In the genomic region with DNA sequence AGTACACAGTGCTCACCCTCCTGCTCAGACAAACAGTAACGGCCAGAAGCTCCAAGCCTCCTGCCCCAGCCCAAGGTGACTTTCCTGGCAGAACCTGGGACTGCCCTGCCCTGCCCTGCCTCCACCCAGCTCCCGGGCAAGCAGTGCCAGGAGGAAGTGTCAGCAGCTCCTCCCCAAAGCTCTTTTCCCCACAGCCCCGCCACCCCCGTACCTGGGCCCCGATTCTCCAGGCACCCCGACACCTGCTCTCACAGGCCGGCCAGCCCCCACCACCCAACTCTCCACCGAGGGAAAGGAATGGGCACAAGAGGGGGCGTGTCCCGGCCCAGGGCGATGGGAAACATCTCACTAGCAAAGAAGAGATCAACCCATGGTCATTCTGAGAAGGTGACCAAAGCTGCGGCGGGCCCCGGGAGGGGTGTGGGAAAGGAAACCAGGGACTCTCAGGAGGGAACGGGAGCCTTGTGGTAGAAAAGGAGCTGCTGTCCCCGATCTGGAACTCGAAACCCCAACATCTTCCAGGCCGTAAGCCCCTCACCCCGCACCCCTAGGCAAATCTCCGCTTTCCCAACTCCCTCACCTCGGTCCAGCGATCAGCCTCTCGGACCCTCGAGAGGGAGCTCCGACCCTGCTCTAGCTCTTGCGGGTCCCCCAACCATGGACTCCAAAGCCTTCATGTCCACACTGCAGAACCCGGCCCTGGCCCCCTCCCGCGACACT, we compare ENCODE assay signal across 9 cellular contexts. TPM values are rescaled to one million over a fixed set of nuclear protein-coding genes. Genes with fewer than 3 reads are reported as not detected.
DNase-seq lines count a peak whose midpoint lies in the region; ATAC-seq and TF ChIP-seq lines count a peak whose summit lies in the region.
"Had no signal": no experiment of that assay in that cellular context is flagged by ENCODE, and none has a peak within 500 bp of the region (broad histone marks: within the 10 kb centered on the region; RNA-seq: fewer than 3 reads in every experiment).

No MANE protein-coding gene starts in this region.

- no peaks in the 10 kb centered on the region for H3K36me3 Mint-ChIP-seq in activated CD8-positive, alpha-beta T cell treated with anti-CD3 and anti-CD28 coated beads for 36 hours (ENCODE audit: low read depth)
- H3K36me3 Mint-ChIP-seq in activated CD8-positive, alpha-beta T cell treated with anti-CD3 and anti-CD28 coated beads, Interleukin-2, amount 10 ng/mL, durations not matched to agents 7 days and 5 days (ENCODE audit: low read depth) = no peaks in the 10 kb centered on the region
- H3K36me3 Mint-ChIP-seq in type B pancreatic cell = no peaks in the 10 kb centered on the region

- H3K4me1 ChIP-seq in mammary epithelial cell (ENCODE audit: insufficient read depth, low read length) (peaks cover 85% of the 10 kb centered on the region), left lung (peaks cover 59 to 95% of the 10 kb centered on the region in 2 donors)

- H3K9me3 ChIP-seq in mammary epithelial cell (replicated peaks; ENCODE audit: insufficient read depth, low read length) = no peaks in the 10 kb centered on the region
- no peaks in the 10 kb centered on the region for H3K9me3 ChIP-seq in left lung

- 4% methylated on average over 14 of the region's 29 CpGs for WGBS in mammary epithelial cell (ENCODE audit: low coverage, missing lambda C conversion rate)

- no peak overlapping the region for H3K27ac Mint-ChIP-seq in activated CD8-positive, alpha-beta T cell treated with anti-CD3 and anti-CD28 coated beads for 36 hours
- H3K27ac Mint-ChIP-seq in activated CD8-positive, alpha-beta T cell treated with anti-CD3 and anti-CD28 coated beads, Interleukin-2, amount 10 ng/mL, durations not matched to agents 7 days and 5 days = no peak overlapping the region
- peak overlapping the region; percentile 72 for H3K27ac Mint-ChIP-seq in type B pancreatic cell

- peaks cover 3% of the 10 kb centered on the region for H4K20me1 ChIP-seq in mammary epithelial cell (ENCODE audit: insufficient read depth, low read length)

- BruUV-seq in mammary epithelial cell (replicated peaks; lab: Mats Ljungman, UMichigan) = no TSS peak

- no peak overlapping the region for H2AFZ ChIP-seq in mammary epithelial cell (ENCODE audit: low read depth, low read length)

- H3K4me2 ChIP-seq in mammary epithelial cell (ENCODE audit: insufficient read depth, low read depth, low read length) = peak overlapping the region; percentile 93

- ATAC-seq in activated CD8-positive, alpha-beta T cell treated with anti-CD3 and anti-CD28 coated beads for 36 hours = no peak
- ATAC-seq in activated CD8-positive, alpha-beta T cell treated with anti-CD3 and anti-CD28 coated beads, Interleukin-2, amount 10 ng/mL, durations not matched to agents 7 days and 5 days = no peak
- ATAC-seq in left lung (peak; percentile 34), GM18520 (IDR thresholded peaks at IDR 0.05; ENCODE audit: unreplicated experiment) (no peak)

- H3K27me3 Mint-ChIP-seq in activated CD8-positive, alpha-beta T cell treated with anti-CD3 and anti-CD28 coated beads for 36 hours = peaks cover 33% of the 10 kb centered on the region
- peaks cover 58% of the 10 kb centered on the region for H3K27me3 Mint-ChIP-seq in activated CD8-positive, alpha-beta T cell treated with anti-CD3 and anti-CD28 coated beads, Interleukin-2, amount 10 ng/mL, durations not matched to agents 7 days and 5 days (ENCODE audit: low read depth)
- H3K27me3 Mint-ChIP-seq in type B pancreatic cell = no peaks in the 10 kb centered on the region

- peak overlapping the region; percentile 71 for H3K27ac ChIP-seq in mammary epithelial cell (ENCODE audit: insufficient read depth, low read depth, low read length)
- peak overlapping the region; percentile 82 to 87 for H3K27ac ChIP-seq in left lung

- POLR2A ChIA-PET in activated CD8-positive, alpha-beta T cell treated with anti-CD3 and anti-CD28 coated beads for 36 hours (lab: Charles Lee) = no interaction called here
- POLR2A ChIA-PET in activated CD8-positive, alpha-beta T cell treated with anti-CD3 and anti-CD28 coated beads, Interleukin-2, amount 10 ng/mL, durations not matched to agents 7 days and 5 days (lab: Charles Lee) = no interaction called here

- H3K4me3 Mint-ChIP-seq in activated CD8-positive, alpha-beta T cell treated with anti-CD3 and anti-CD28 coated beads for 36 hours = peak overlapping the region; percentile 24
- H3K4me3 Mint-ChIP-seq in activated CD8-positive, alpha-beta T cell treated with anti-CD3 and anti-CD28 coated beads, Interleukin-2, amount 10 ng/mL, durations not matched to agents 7 days and 5 days = no peak overlapping the region
- H3K4me3 Mint-ChIP-seq in type B pancreatic cell = peak overlapping the region; percentile 89

- no peak for DNase-seq in activated CD8-positive, alpha-beta T cell treated with anti-CD3 and anti-CD28 coated beads for 36 hours
- DNase-seq in activated CD8-positive, alpha-beta T cell treated with anti-CD3 and anti-CD28 coated beads, Interleukin-2, amount 10 ng/mL, durations not matched to agents 7 days and 5 days = no peak
- DNase-seq in mammary epithelial cell = no peak
- DNase-seq in left lung = peak; percentile 70 to 84
- no peak for DNase-seq in type B pancreatic cell (ENCODE audit: extremely low spot score, unreplicated experiment)
- DNase-seq in SKM-1 treated with dmso at 0.1 percent for 144 hours (lab: John Stamatoyannopoulos, UW; ENCODE audit: unreplicated experiment) = no peak
- no peak for DNase-seq in SHP77 treated with DMSO at 0.1 percent for 48 hours (lab: John Stamatoyannopoulos, UW)
- DNase-seq: DMS79 had no signal

- dilution Hi-C loops in mammary epithelial cell (cut with HindIII; ENCODE audit: low sequenced_read_pairs) = no loop called here

- no peaks in the 10 kb centered on the region for H3K4me1 Mint-ChIP-seq in activated CD8-positive, alpha-beta T cell treated with anti-CD3 and anti-CD28 coated beads for 36 hours (ENCODE audit: low read depth)
- H3K4me1 Mint-ChIP-seq in activated CD8-positive, alpha-beta T cell treated with anti-CD3 and anti-CD28 coated beads, Interleukin-2, amount 10 ng/mL, durations not matched to agents 7 days and 5 days (ENCODE audit: low read depth) = peaks cover 12% of the 10 kb centered on the region
- H3K4me1 Mint-ChIP-seq in type B pancreatic cell (ENCODE audit: unreplicated experiment) = peaks cover 38% of the 10 kb centered on the region

- intact Hi-C loops in activated CD8-positive, alpha-beta T cell treated with anti-CD3 and anti-CD28 coated beads for 36 hours (cut with micrococcal nuclease) = no loop called here
- intact Hi-C loops in mammary epithelial cell (cut with micrococcal nuclease) (loop anchor here (1.0 kb wide), 1 partner anchor 135 kb away; no protein-coding TSS in a partner anchor), left lung (cut with DNase I) (no loop called here)

- peaks cover 96% of the 10 kb centered on the region for H3K79me2 ChIP-seq in mammary epithelial cell (ENCODE audit: insufficient read depth, low read length)

- H3K9ac ChIP-seq in mammary epithelial cell (ENCODE audit: insufficient read depth, low read length) = peak overlapping the region; percentile 76

- H3K36me3 ChIP-seq in mammary epithelial cell (ENCODE audit: insufficient read depth, low read length) (peaks cover 4% of the 10 kb centered on the region), left lung (no peaks in the 10 kb centered on the region)

- H3K9me3 Mint-ChIP-seq in activated CD8-positive, alpha-beta T cell treated with anti-CD3 and anti-CD28 coated beads for 36 hours = no peaks in the 10 kb centered on the region
- no peaks in the 10 kb centered on the region for H3K9me3 Mint-ChIP-seq in activated CD8-positive, alpha-beta T cell treated with anti-CD3 and anti-CD28 coated beads, Interleukin-2, amount 10 ng/mL, durations not matched to agents 7 days and 5 days (ENCODE audit: insufficient read depth)
- no peaks in the 10 kb centered on the region for H3K9me3 Mint-ChIP-seq in type B pancreatic cell

- H3K4me3 ChIP-seq in mammary epithelial cell (replicated peaks in 1 of 3; ENCODE audit: insufficient read depth in 1 of 3, low read depth in 2 of 3, low read length in 3 of 3) = peak overlapping the region; percentile 79 to 90 (median 88)
- H3K4me3 ChIP-seq in left lung = peak overlapping the region; percentile 58 to 92

- in situ Hi-C loops in mammary epithelial cell (cut with MboI; ENCODE audit: low sequenced_read_pairs in 2 of 2) = no loop called here

- no peaks in the 10 kb centered on the region for H3K27me3 ChIP-seq in mammary epithelial cell (ENCODE audit: insufficient read depth, low read length)
- peaks cover 0 to 81% of the 10 kb centered on the region in 2 donors for H3K27me3 ChIP-seq in left lung

- CTCF ChIA-PET in activated CD8-positive, alpha-beta T cell treated with anti-CD3 and anti-CD28 coated beads for 36 hours (lab: Charles Lee) = interaction anchor here (1.5 to 2.3 kb wide), 3 partner anchors 50 to 134 kb away, joined by 4 to 12 read pairs (median 11); no protein-coding TSS in a partner anchor
- CTCF ChIA-PET in activated CD8-positive, alpha-beta T cell treated with anti-CD3 and anti-CD28 coated beads, Interleukin-2, amount 10 ng/mL, durations not matched to agents 7 days and 5 days (lab: Charles Lee) = interaction anchor here (1.1 kb wide), 1 partner anchor 16 kb away, joined by 5 read pairs; no protein-coding TSS in a partner anchor
- CTCF ChIA-PET in mammary epithelial cell (lab: Charles Lee; ENCODE audit: low non-redundant PET) = interaction anchor here (0.6 to 0.7 kb wide), 4 partner anchors 9 to 128 kb away, joined by 3 to 4 read pairs (median 3); no protein-coding TSS in a partner anchor

- TF ChIP-seq CTCF in activated CD8-positive, alpha-beta T cell treated with anti-CD3 and anti-CD28 coated beads for 36 hours (IDR thresholded peaks at IDR 0.05) = no peak
- TF ChIP-seq CTCF in mammary epithelial cell (conservative IDR thresholded peaks at IDR 0.05 in 1 of 2, IDR thresholded peaks at IDR 0.05 in 1 of 2; ENCODE audit: extremely low read depth in 1 of 2, insufficient read depth in 1 of 2, low read depth in 1 of 2, low read length in 2 of 2) (peak in 1 of 2 donors; percentile 4), left lung (IDR thresholded peaks at IDR 0.05) (no peak), type B pancreatic cell (conservative IDR thresholded peaks at IDR 0.05) (no peak)

RNA-seq across cellular contexts. Expression of gene BCAR1, which starts 1.2 kb away (rescaled TPM):
- under 1 TPM; 0.34 to 0.87 TPM for total RNA-seq in activated CD8-positive, alpha-beta T cell treated with anti-CD3 and anti-CD28 coated beads for 36 hours
- under 1 TPM in 1 of 2 experiments, not detected in 1; 0.08 TPM for total RNA-seq in activated CD8-positive, alpha-beta T cell treated with anti-CD3 and anti-CD28 coated beads, Interleukin-2, amount 10 ng/mL, durations not matched to agents 7 days and 5 days
- total RNA-seq in mammary epithelial cell (100 to 1,000 TPM in 1 of 2 donors, 10 to 100 TPM in 1; 58.0 to 103 TPM), left lung (10 to 100 TPM; 67.6 to 73.6 TPM), type B pancreatic cell (ENCODE audit: low replicate concordance) (67.2 and 73.0 TPM in 2 replicates)
- polyA plus RNA-seq in mammary epithelial cell = 46.8 TPM
- polyA minus RNA-seq in mammary epithelial cell = 19.5 TPM

RNA-seq across cellular contexts. Expression of gene CTRB1, which starts 31.5 kb away (rescaled TPM):
- total RNA-seq in activated CD8-positive, alpha-beta T cell treated with anti-CD3 and anti-CD28 coated beads for 36 hours = not detected
- not detected for total RNA-seq in activated CD8-positive, alpha-beta T cell treated with anti-CD3 and anti-CD28 coated beads, Interleukin-2, amount 10 ng/mL, durations not matched to agents 7 days and 5 days
- not detected for total RNA-seq in mammary epithelial cell
- polyA plus RNA-seq in mammary epithelial cell = not detected
- not detected for polyA minus RNA-seq in mammary epithelial cell
- total RNA-seq in left lung = not detected
- total RNA-seq in type B pancreatic cell (ENCODE audit: low replicate concordance) = not detected in 2 replicates

RNA-seq across cellular contexts. Expression of gene CTRB2, which starts 43.3 kb away (rescaled TPM):
- not detected for total RNA-seq in activated CD8-positive, alpha-beta T cell treated with anti-CD3 and anti-CD28 coated beads for 36 hours
- total RNA-seq in activated CD8-positive, alpha-beta T cell treated with anti-CD3 and anti-CD28 coated beads, Interleukin-2, amount 10 ng/mL, durations not matched to agents 7 days and 5 days = not detected
- total RNA-seq in mammary epithelial cell (not detected), left lung (not detected), type B pancreatic cell (ENCODE audit: low replicate concordance) (not detected in 2 replicates)
- not detected for polyA plus RNA-seq in mammary epithelial cell
- not detected for polyA minus RNA-seq in mammary epithelial cell

Comparison
In these comparisons a context has a peak if more than half of its experiments do, and no peak if none do; other contexts are left out.
1. DNase-seq: peak in left lung (2 of 2); none in activated CD8-positive, alpha-beta T cell treated with anti-CD3 and anti-CD28 coated beads for 36 hours (single experiment), activated CD8-positive, alpha-beta T cell treated with anti-CD3 and anti-CD28 coated beads, Interleukin-2, amount 10 ng/mL, durations not matched to agents 7 days and 5 days (single experiment), mammary epithelial cell (single experiment), type B pancreatic cell (single experiment), SKM-1 treated with dmso at 0.1 percent for 144 hours (single experiment) and SHP77 treated with DMSO at 0.1 percent for 48 hours (single experiment).
2. RNA of gene BCAR1, which starts 1.2 kb away (total RNA-seq): 58.0 to 103 TPM in mammary epithelial cell, 67.6 to 73.6 TPM in left lung and 67.2 to 73.0 TPM in type B pancreatic cell; 0.34 to 0.87 TPM in activated CD8-positive, alpha-beta T cell treated with anti-CD3 and anti-CD28 coated beads for 36 hours and 0.08 TPM in activated CD8-positive, alpha-beta T cell treated with anti-CD3 and anti-CD28 coated beads, Interleukin-2, amount 10 ng/mL, durations not matched to agents 7 days and 5 days; every median in the first group is over 10 times any median in the second.